ENCODE assay signal across 19 cellular contexts in the genomic region with DNA sequence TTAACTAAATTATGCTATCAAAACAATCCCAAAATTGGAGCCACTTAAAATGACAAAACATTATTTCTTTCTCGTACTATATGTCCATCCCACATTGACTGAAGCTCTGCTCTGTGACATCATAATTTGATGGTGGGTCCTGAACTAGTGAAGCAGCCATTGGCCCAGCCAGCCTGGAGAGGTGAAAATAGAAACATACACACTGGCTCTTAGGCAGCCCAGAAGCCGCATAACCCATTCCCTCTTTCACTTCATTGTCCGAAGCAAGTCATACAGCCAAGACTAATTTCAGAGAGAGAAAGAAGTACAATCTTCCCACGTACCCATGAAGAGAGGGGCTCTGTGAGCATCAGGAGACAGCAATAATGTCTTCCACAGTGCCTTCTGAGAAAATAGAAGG.
"Had no signal": no experiment of that assay in that cellular context is flagged by ENCODE, and none has a peak within 500 bp of the region (broad histone marks: within the 10 kb centered on the region; RNA-seq: fewer than 3 reads in every experiment).

No MANE protein-coding gene starts in this region.

- H3K36me3 ChIP-seq: brain microvascular endothelial cell, gastrocnemius medialis, ovary, spleen had no signal

- DNase-seq: activated CD4-positive, alpha-beta T cell treated with anti-CD3 and anti-CD28 coated beads, Interleukin-2, amount 10 ng/mL, durations not matched to agents 7 days and 5 days; activated CD8-positive, alpha-beta T cell treated with anti-CD3 and anti-CD28 coated beads, Interleukin-2, amount 10 ng/mL, durations not matched to agents 7 days and 5 days; activated naive CD4-positive, alpha-beta T cell treated with anti-CD3 and anti-CD28 coated beads, Interleukin-2, amount 10 ng/mL, durations not matched to agents 7 days and 5 days; activated naive CD8-positive, alpha-beta T cell treated with anti-CD3 and anti-CD28 coated beads, Interleukin-2, amount 50 U/mL, for 24 hours; activated T-cell treated with anti-CD3 and anti-CD28 coated beads, Interleukin-2, amount 50 U/mL, for 4 hours; brain microvascular endothelial cell; gastrocnemius medialis; head of caudate nucleus; immature natural killer cell; kidney glomerular epithelial cell; mesendoderm; ovary; spleen; stimulated activated CD4-positive, alpha-beta T cell treated with anti-CD3 and anti-CD28 coated beads, Interleukin-4, amount 100 ng/mL, for 4 hours; T-helper 1 cell; T1000 had no signal

- H3K27ac ChIP-seq: brain microvascular endothelial cell, coronary artery, ovary, spleen had no signal

- ATAC-seq: activated CD8-positive, alpha-beta T cell treated with anti-CD3 and anti-CD28 coated beads, Interleukin-2, amount 10 ng/mL, durations not matched to agents 7 days and 5 days; activated naive CD8-positive, alpha-beta T cell treated with anti-CD3 and anti-CD28 coated beads, Interleukin-2, amount 50 U/mL, for 24 hours; activated T-cell treated with anti-CD3 and anti-CD28 coated beads, Interleukin-2, amount 50 U/mL, for 4 hours; natural killer cell treated with Interleukin-12 subunit alpha and Interleukin-12 subunit beta and Interleukin-15 and Interleukin-18, amount 100 ng/mL, for 72 hours; stimulated activated memory B cell treated with anti-CD40 and anti-IgM and Interleukin-4, amounts not matched to agents 10 μg/mL and 1 μg/mL and 100 μg/mL, for 72 hours had no signal

- H3K27me3 ChIP-seq: brain microvascular endothelial cell, gastrocnemius medialis, ovary, spleen had no signal

- H3K9me3 ChIP-seq: gastrocnemius medialis, ovary, spleen had no signal

- H3K4me3 ChIP-seq: coronary artery, gastrocnemius medialis, ovary, spleen had no signal
